Comparison of ENCODE assay signal across 10 cellular contexts in genomic region chr4:1728061-1728980, GRCh38. TPM values are rescaled to one million over a fixed set of nuclear protein-coding genes. Genes with fewer than 3 reads are reported as not detected.
DNase-seq lines count a peak whose midpoint lies in the region; ATAC-seq, FAIRE-seq and TF ChIP-seq lines count a peak whose summit lies in the region.
"Had no signal": no experiment of that assay in that cellular context is flagged by ENCODE, and none has a peak within 500 bp of the region (broad histone marks: within the 10 kb centered on the region; RNA-seq: fewer than 3 reads in every experiment).

No MANE protein-coding gene starts in this region.

- H3K4me3 ChIP-seq in heart left ventricle = peak overlapping the region in 10 of 12 donors; percentile 8 to 49 (median 40)
- no peak overlapping the region for H3K4me3 ChIP-seq in bronchial epithelial cell (ENCODE audit: low read depth, low read length)
- peak overlapping the region; percentile 44 for H3K4me3 ChIP-seq in lower lobe of right lung
- peak overlapping the region in 1 of 2 donors; percentile 4 for H3K4me3 ChIP-seq in vagina
- H3K4me3 ChIP-seq in GM23248 = no peak overlapping the region
- no peak overlapping the region for H3K4me3 ChIP-seq in Karpas-422 (ENCODE audit: low read length)
- H3K4me3 ChIP-seq in testis = no peak overlapping the region

- H2AFZ ChIP-seq in GM23248 = no peak overlapping the region
- no peak overlapping the region for H2AFZ ChIP-seq in Karpas-422 (ENCODE audit: low read length)

- no peak overlapping the region for H3K9ac ChIP-seq in GM23248
- H3K9ac ChIP-seq in Karpas-422 (ENCODE audit: low read length) = no peak overlapping the region

- H3K79me2 ChIP-seq in GM23248 (ENCODE audit: insufficient read depth) (peaks cover 73% of the 10 kb centered on the region), Karpas-422 (ENCODE audit: low read length) (peaks cover 54% of the 10 kb centered on the region)

- no peak for FAIRE-seq in bronchial epithelial cell (lab: Jason Lieb, UNC)

- intact Hi-C loops in heart left ventricle (cut with DNase I) (loop anchor here in 7 of 10 donors (2.0 to 10.0 kb wide), 3 partner anchors 34 to 374 kb away; no protein-coding TSS in a partner anchor), cardiac septum (cut with DNase I) (loop anchor here (5.0 kb wide), 1 partner anchor 376 kb away; no protein-coding TSS in a partner anchor), lower lobe of right lung (cut with DNase I) (loop anchor here (5.0 kb wide), 1 partner anchor 36 kb away; no protein-coding TSS in a partner anchor), vagina (cut with DNase I) (no loop called here), testis (cut with DNase I; ENCODE audit: low total_unique reads) (loop anchor here (5.0 kb wide), 1 partner anchor 36 kb away; no protein-coding TSS in a partner anchor)

- H3F3A ChIP-seq in GM23248 (ENCODE audit: insufficient read depth) = no peaks in the 10 kb centered on the region

- TF ChIP-seq CTCF in heart left ventricle (IDR thresholded peaks at IDR 0.05) (no peak), bronchial epithelial cell (IDR thresholded peaks at IDR 0.05; ENCODE audit: insufficient read depth, low read length, severe bottlenecking) (peak; percentile 30), lower lobe of right lung (IDR thresholded peaks at IDR 0.05) (no peak), vagina (IDR thresholded peaks at IDR 0.05) (no peak), testis (IDR thresholded peaks at IDR 0.05) (no peak)

- no peak overlapping the region for H3K4me2 ChIP-seq in GM23248 (ENCODE audit: unreplicated experiment)
- H3K4me2 ChIP-seq in Karpas-422 (ENCODE audit: low read depth, low read length, poor library complexity, severe bottlenecking) = no peak overlapping the region

- H3K9me2 ChIP-seq in GM23248 (ENCODE audit: insufficient read depth) (no peaks in the 10 kb centered on the region), Karpas-422 (replicated peaks; ENCODE audit: insufficient read depth, low read length) (no peaks in the 10 kb centered on the region)

- no peak for ATAC-seq in heart left ventricle
- ATAC-seq in lower lobe of right lung = peak in 1 of 2 donors; percentile 13

- H4K20me1 ChIP-seq in GM23248 (ENCODE audit: insufficient read depth) (no peaks in the 10 kb centered on the region), Karpas-422 (ENCODE audit: insufficient read depth, low read depth, low read length) (no peaks in the 10 kb centered on the region; the same call in 1 of the 2 replicates)

- H3K4me1 ChIP-seq in heart left ventricle (peaks cover 4 to 66% (median 23%) of the 10 kb centered on the region in 12 donors), lower lobe of right lung (peaks cover 47% of the 10 kb centered on the region), vagina (peaks cover 20% of the 10 kb centered on the region), GM23248 (ENCODE audit: insufficient read depth) (peaks cover 13% of the 10 kb centered on the region), Karpas-422 (ENCODE audit: low read length) (peaks cover 2% of the 10 kb centered on the region), testis (no peaks in the 10 kb centered on the region)

- H3K27me3 ChIP-seq in heart left ventricle (no peaks in the 10 kb centered on the region), bronchial epithelial cell (ENCODE audit: control insufficient read depth, insufficient read depth, low read length) (no peaks in the 10 kb centered on the region), lower lobe of right lung (ENCODE audit: low read depth) (no peaks in the 10 kb centered on the region), vagina (no peaks in the 10 kb centered on the region), GM23248 (replicated peaks; ENCODE audit: insufficient read depth) (no peaks in the 10 kb centered on the region), Karpas-422 (ENCODE audit: low read length) (no peaks in the 10 kb centered on the region), testis (no peaks in the 10 kb centered on the region)

- no peak for TF ChIP-seq POLR2A in heart left ventricle (IDR thresholded peaks at IDR 0.05)
- no peak for TF ChIP-seq POLR2A in vagina (IDR thresholded peaks at IDR 0.05)
- no peak for TF ChIP-seq POLR2A in testis (IDR thresholded peaks at IDR 0.05)

- WGBS in heart left ventricle, 4 donors = 75 to 79% (median 78%) methylated on average over 27 to 31 of the region's 31 CpGs
- WGBS in GM23248 (ENCODE audit: low coverage in 1 of 2, low lambda C conversion rate in 2 of 2, missing lambda C conversion rate in 2 of 2), 2 experiments = 93% methylated on average over 30 to 31 of the region's 31 CpGs
- WGBS in testis, 2 donors = 87 to 91% methylated on average over 21 to 31 of the region's 31 CpGs

- H3K9me3 ChIP-seq in heart left ventricle (no peaks in the 10 kb centered on the region), lower lobe of right lung (no peaks in the 10 kb centered on the region), vagina (no peaks in the 10 kb centered on the region), GM23248 (ENCODE audit: low read depth) (no peaks in the 10 kb centered on the region), Karpas-422 (ENCODE audit: low read length) (no peaks in the 10 kb centered on the region), testis (no peaks in the 10 kb centered on the region)

- DNase-seq in heart left ventricle = peak in 3 of 5 donors; percentile 24 to 55 (median 35)
- DNase-seq in cardiac septum (ENCODE audit: low spot score) = no peak
- DNase-seq in bronchial epithelial cell (ENCODE audit: low read depth) = no peak
- peak; percentile 47 for DNase-seq in lower lobe of right lung
- DNase-seq in vagina (ENCODE audit: extremely low spot score in 2 of 2) = no peak
- no peak for DNase-seq in GM23248
- DNase-seq in Karpas-422 = no peak
- no peak for DNase-seq in testis
- DNase-seq: amniotic stem cell, T-helper 9 cell had no signal

- H3K36me3 ChIP-seq in heart left ventricle (peaks cover 0 to 71% (median 32%) of the 10 kb centered on the region in 9 donors), bronchial epithelial cell (ENCODE audit: control insufficient read depth, insufficient read depth, low read length) (peaks cover 7% of the 10 kb centered on the region), lower lobe of right lung (peaks cover 7% of the 10 kb centered on the region), vagina (no peaks in the 10 kb centered on the region), GM23248 (ENCODE audit: low read depth) (0 out of 2 replicates have a peak, but pooled peaks cover 4% of the 10 kb centered on the region), Karpas-422 (ENCODE audit: insufficient read depth, low read length) (peaks cover 76% of the 10 kb centered on the region), testis (ENCODE audit: low read depth, missing control alignments) (no peaks in the 10 kb centered on the region)

- H3K27ac ChIP-seq in heart left ventricle (peak overlapping the region; percentile 5 to 87 (median 79)), lower lobe of right lung (peak overlapping the region; percentile 78), vagina (peak overlapping the region; percentile 59), GM23248 (no peak overlapping the region), Karpas-422 (ENCODE audit: low read length) (no peak overlapping the region), testis (no peak overlapping the region)

- in situ Hi-C loops in GM23248 (cut with MboI) = no loop called here

RNA-seq across cellular contexts. Expression of gene TACC3, which starts 7.0 kb away (rescaled TPM):
- total RNA-seq in heart left ventricle (10 to 100 TPM in 1 of 9 donors, 1 to 10 TPM in 8; 2.9 to 19.1 (median 6.0) TPM), cardiac septum (4.1 TPM), bronchial epithelial cell (1.2 and 3.4 TPM in 2 replicates), lower lobe of right lung (19.3 TPM), vagina (16.0 TPM), testis (100 to 1,000 TPM in 1 of 2 donors, 10 to 100 TPM in 1; 82.9 to 112 TPM)
- polyA plus RNA-seq in heart left ventricle (1 to 10 TPM; 6.3 to 7.7 TPM), GM23248 (2016; fragmentation: Nextera tagmentation; extraction: Ambion mirVana) (18.2 and 21.1 TPM in 2 replicates), testis (ENCODE audit: insufficient read depth, low read depth, low replicate concordance) (158 TPM)
- total RNA-seq in GM23248 (2014; rRNA removed; shearing (Covaris generic)) = 3.8 and 9.7 TPM in 2 replicates
- total RNA-seq in Karpas-422 (2014; rRNA removed; shearing (Covaris generic); ENCODE audit: low replicate concordance) = 22.0 and 37.6 TPM in 2 replicates

RNA-seq across cellular contexts. Expression of gene TMEM129, which starts 7.2 kb away (rescaled TPM):
- total RNA-seq in heart left ventricle (10 to 100 TPM; 28.6 to 73.3 (median 37.2) TPM), cardiac septum (38.1 TPM), bronchial epithelial cell (20.0 and 34.4 TPM in 2 replicates), lower lobe of right lung (30.9 TPM), vagina (50.6 TPM), testis (10 to 100 TPM; 76.1 to 76.4 TPM)
- polyA plus RNA-seq in heart left ventricle (10 to 100 TPM; 32.6 to 39.2 TPM), GM23248 (2016; fragmentation: Nextera tagmentation; extraction: Ambion mirVana) (32.6 and 35.7 TPM in 2 replicates), testis (ENCODE audit: insufficient read depth, low read depth, low replicate concordance) (34.0 TPM)
- total RNA-seq in GM23248 (2014; rRNA removed; shearing (Covaris generic)) = 55.4 and 80.2 TPM in 2 replicates
- 21.8 and 39.4 TPM in 2 replicates for total RNA-seq in Karpas-422 (2014; rRNA removed; shearing (Covaris generic); ENCODE audit: low replicate concordance)

RNA-seq across cellular contexts. Expression of gene SLBP, which starts 16.2 kb away (rescaled TPM):
- total RNA-seq in heart left ventricle (10 to 100 TPM; 10.2 to 27.7 (median 11.7) TPM), cardiac septum (12.1 TPM), bronchial epithelial cell (55.6 and 62.9 TPM in 2 replicates), lower lobe of right lung (31.6 TPM), vagina (49.6 TPM), testis (100 to 1,000 TPM; 137 to 173 TPM)
- polyA plus RNA-seq in heart left ventricle (10 to 100 TPM in 1 of 2 donors, 1 to 10 TPM in 1; 7.2 to 17.6 TPM), GM23248 (2016; fragmentation: Nextera tagmentation; extraction: Ambion mirVana) (85.6 and 85.8 TPM in 2 replicates), testis (ENCODE audit: insufficient read depth, low read depth, low replicate concordance) (118 TPM)
- total RNA-seq in GM23248 (2014; rRNA removed; shearing (Covaris generic)) = 72.7 and 74.4 TPM in 2 replicates
- total RNA-seq in Karpas-422 (2014; rRNA removed; shearing (Covaris generic); ENCODE audit: low replicate concordance) = 82.1 and 92.4 TPM in 2 replicates

RNA-seq across cellular contexts. Expression of gene FAM53A, which starts 44.2 kb away (rescaled TPM):
- total RNA-seq in heart left ventricle = 1 to 10 TPM in 4 of 9 donors, under 1 TPM in 5; 0.42 to 2.3 (median 0.99) TPM
- 1 to 10 TPM in 1 of 2 donors, under 1 TPM in 1; 0.88 to 1.4 TPM for polyA plus RNA-seq in heart left ventricle
- 1.00 TPM for total RNA-seq in cardiac septum
- 0.64 and 0.79 TPM in 2 replicates for total RNA-seq in bronchial epithelial cell
- 1.7 TPM for total RNA-seq in lower lobe of right lung
- total RNA-seq in vagina = 13.8 TPM
- total RNA-seq in GM23248 (2014; rRNA removed; shearing (Covaris generic)) = 3.8 and 15.3 TPM in 2 replicates
- 1.4 and 2.8 TPM in 2 replicates for polyA plus RNA-seq in GM23248 (2016; fragmentation: Nextera tagmentation; extraction: Ambion mirVana)
- 1.5 and 3.6 TPM in 2 replicates for total RNA-seq in Karpas-422 (2014; rRNA removed; shearing (Covaris generic); ENCODE audit: low replicate concordance)
- total RNA-seq in testis = 10 to 100 TPM; 41.3 to 60.8 TPM
- polyA plus RNA-seq in testis (ENCODE audit: insufficient read depth, low read depth, low replicate concordance) = 24.2 TPM

Comparison
In these comparisons a context has a peak if more than half of its experiments do, and no peak if none do; other contexts are left out.
1. DNase-seq: peak in heart left ventricle (3 of 5) and lower lobe of right lung (single experiment); none in cardiac septum (single experiment), bronchial epithelial cell (single experiment), vagina (0 of 2), GM23248 (single experiment), Karpas-422 (single experiment) and testis (single experiment).
2. H3K27ac ChIP-seq: peak in heart left ventricle (12 of 12), lower lobe of right lung (single experiment) and vagina (single experiment); none in GM23248 (single experiment), Karpas-422 (single experiment) and testis (0 of 2).
3. H3K4me3 ChIP-seq: peak in heart left ventricle (10 of 12) and lower lobe of right lung (single experiment); none in bronchial epithelial cell (single experiment), GM23248 (single experiment), Karpas-422 (single experiment) and testis (0 of 2).